Comparison of ENCODE assay signal across 8 cellular contexts in the genomic region with DNA sequence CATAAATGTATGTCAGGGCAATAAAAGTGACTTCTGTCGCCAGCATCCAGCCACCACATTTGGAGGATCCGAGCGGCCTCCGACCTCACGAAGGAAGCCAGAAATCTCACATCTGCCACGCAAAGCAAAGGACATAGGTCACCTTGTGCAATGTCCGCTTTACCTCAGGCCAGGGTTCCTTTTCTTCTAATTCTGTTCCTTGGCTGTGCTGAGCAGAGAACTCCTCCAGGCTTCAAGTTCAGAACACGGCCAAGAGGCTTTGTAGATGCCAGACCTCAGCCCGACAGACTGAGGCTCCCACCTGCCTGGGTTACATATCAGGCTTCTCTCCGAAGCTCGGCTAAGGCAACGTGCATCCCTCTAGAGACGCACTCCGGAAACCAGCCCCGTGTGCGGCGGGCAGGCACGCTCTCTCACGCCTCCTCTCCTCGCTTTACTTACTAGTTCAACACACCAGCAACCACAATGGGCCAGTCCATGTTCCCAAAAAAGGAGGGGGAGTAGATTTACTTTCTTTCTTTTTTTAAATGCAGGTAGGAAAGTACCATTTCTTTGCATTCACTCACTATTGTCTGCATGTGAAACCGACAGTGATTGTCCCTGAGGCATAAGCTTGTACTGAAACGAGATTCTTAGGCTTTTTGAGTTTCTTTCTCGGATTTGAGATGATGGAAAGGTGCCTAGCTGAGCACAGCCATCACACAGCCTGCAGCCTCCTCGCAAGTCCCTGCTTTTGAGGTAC.
A peak's percentile ranks its signal among the peaks of the same experiment; 100 is the strongest.
DNase-seq lines count a peak whose midpoint lies in the region; ATAC-seq lines count a peak whose summit lies in the region.

No MANE protein-coding gene starts in this region.

- no peaks in the 10 kb centered on the region for H3K27me3 ChIP-seq in duodenal mucosa (ENCODE audit: control insufficient read depth in 1 of 2, insufficient read depth in 2 of 2, low read length in 2 of 2)

- ATAC-seq in GM18868 (IDR thresholded peaks at IDR 0.05; ENCODE audit: unreplicated experiment) (peak; percentile 96), HG03097 (IDR thresholded peaks at IDR 0.05; ENCODE audit: low FRiP score, unreplicated experiment) (peak; percentile 98)

- H3K4me1 ChIP-seq in duodenal mucosa (ENCODE audit: control insufficient read depth in 1 of 2, insufficient read depth in 2 of 2, low read length in 2 of 2) = peaks cover 20 to 25% of the 10 kb centered on the region in 2 donors

- H3K27ac ChIP-seq in duodenal mucosa (ENCODE audit: low read depth, low read length) = peak overlapping the region; percentile 79

- peak; percentile 58 for DNase-seq in A172 (ENCODE audit: low spot score)
- DNase-seq in NCI-H345 treated with DMSO at 0.1 percent for 48 hours (lab: John Stamatoyannopoulos, UW; ENCODE audit: unreplicated experiment) = peak; percentile 41
- DNase-seq in activated CD4-positive, alpha-beta T cell treated with anti-CD3 and anti-CD28 coated beads, Interleukin-2, amount 50 U/mL, for 24 hours (ENCODE audit: low read depth in 1 of 2, low spot score in 1 of 2) = peak; percentile 61 to 88
- DNase-seq in lung microvascular endothelial cell (ENCODE audit: low read depth in 2 of 2) = peak; percentile 81 to 83
- DNase-seq in stimulated activated CD8-positive, alpha-beta memory T cell treated with anti-CD3 and anti-CD28 coated beads, Interleukin-12 subunit alpha, Interleukin-12 subunit beta, amount 100 ng/mL, for 1 hour (ENCODE audit: low read depth) = peak; percentile 79

- no peaks in the 10 kb centered on the region for H3K36me3 ChIP-seq in duodenal mucosa (ENCODE audit: control insufficient read depth in 1 of 2, insufficient read depth in 2 of 2, low read length in 2 of 2)

- peak overlapping the region; percentile 66 to 75 for H3K9ac ChIP-seq in duodenal mucosa (ENCODE audit: low read depth in 1 of 2, low read length in 2 of 2)

- peak overlapping the region; percentile 70 for H3K4me3 ChIP-seq in duodenal mucosa (ENCODE audit: low read depth in 1 of 2, low read length in 2 of 2)

- H3K9me3 ChIP-seq in duodenal mucosa (ENCODE audit: control insufficient read depth in 1 of 2, low read length in 2 of 2) = no peaks in the 10 kb centered on the region

Comparison
In these comparisons a context has a peak if more than half of its experiments do, and no peak if none do; other contexts are left out.
1. Peak in every context shown above with its lines: DNase-seq, ATAC-seq, H3K4me3 ChIP-seq and H3K27ac ChIP-seq.